In the genomic region with DNA sequence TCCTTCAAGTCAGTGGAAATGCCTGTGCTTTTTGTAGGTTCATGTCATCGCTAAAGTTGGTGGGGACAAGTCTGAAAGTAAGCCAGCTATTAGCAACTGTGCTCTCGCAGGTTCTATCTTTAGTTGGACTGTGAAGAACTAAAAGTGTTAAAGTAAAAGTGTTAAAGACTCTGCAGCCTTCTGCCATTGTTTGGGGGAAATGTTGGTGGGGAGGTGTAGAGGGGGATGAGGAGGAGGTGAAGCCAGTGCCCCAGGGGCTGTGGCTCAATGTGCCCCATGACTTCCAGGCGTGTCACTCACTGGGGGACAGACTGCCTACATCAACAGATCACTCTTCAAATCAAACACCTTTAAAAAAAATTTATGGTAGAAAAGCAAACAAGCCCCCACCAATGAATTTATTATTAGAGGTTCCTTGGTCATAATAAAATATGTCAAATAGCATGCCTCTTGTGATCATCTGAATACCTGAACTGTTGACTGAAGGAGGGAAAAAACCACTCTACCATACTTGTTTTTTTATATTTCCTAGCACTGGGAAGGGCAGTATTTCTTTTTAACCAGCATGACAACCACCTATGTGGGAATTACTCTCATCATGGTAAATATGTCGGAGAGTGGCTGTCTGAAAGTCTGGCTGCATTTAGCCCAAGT, we compare ENCODE assay signal across 1 cellular context.
TF ChIP-seq lines count a peak whose summit lies in the region.

No MANE protein-coding gene starts in this region.

TF ChIP-seq in HepG2, 621 proteins besides CTCF, POLR2A, EP300 and RAD21:
- TF ChIP-seq CREM (IDR thresholded peaks at IDR 0.05) (no peak), CREM (CRISPR knock-in tag; IDR thresholded peaks at IDR 0.05) (no peak), ZSCAN31 (CRISPR knock-in tag; IDR thresholded peaks at IDR 0.05; ENCODE audit: low read depth) (no peak), ZFP1 (CRISPR knock-in tag; IDR thresholded peaks at IDR 0.05) (no peak), NFRKB (IDR thresholded peaks at IDR 0.05) (no peak), TMF1 (CRISPR knock-in tag; IDR thresholded peaks at IDR 0.05; ENCODE audit: low read depth) (no peak), ZNF816 (CRISPR knock-in tag; IDR thresholded peaks at IDR 0.05; ENCODE audit: borderline replicate concordance) (no peak), FOXA3 (CRISPR knock-in tag; IDR thresholded peaks at IDR 0.05) (no peak), ZFP37 (CRISPR knock-in tag; IDR thresholded peaks at IDR 0.05; ENCODE audit: borderline replicate concordance) (no peak), ZFP36L1 (CRISPR knock-in tag; IDR thresholded peaks at IDR 0.05) (no peak), ATF7 (IDR thresholded peaks at IDR 0.05) (no peak), ATF7 (CRISPR knock-in tag; IDR thresholded peaks at IDR 0.05) (no peak), NFYC (CRISPR knock-in tag; IDR thresholded peaks at IDR 0.05) (no peak), MYNN (CRISPR knock-in tag; IDR thresholded peaks at IDR 0.05; ENCODE audit: low read depth) (no peak), ZNF282 (IDR thresholded peaks at IDR 0.05; ENCODE audit: partially characterized antibody) (no peak), ZNF761 (CRISPR knock-in tag; conservative IDR thresholded peaks at IDR 0.05) (no peak), JDP2 (CRISPR knock-in tag; IDR thresholded peaks at IDR 0.05; ENCODE audit: borderline replicate concordance) (no peak)
- TF ChIP-seq, protein P1, sequence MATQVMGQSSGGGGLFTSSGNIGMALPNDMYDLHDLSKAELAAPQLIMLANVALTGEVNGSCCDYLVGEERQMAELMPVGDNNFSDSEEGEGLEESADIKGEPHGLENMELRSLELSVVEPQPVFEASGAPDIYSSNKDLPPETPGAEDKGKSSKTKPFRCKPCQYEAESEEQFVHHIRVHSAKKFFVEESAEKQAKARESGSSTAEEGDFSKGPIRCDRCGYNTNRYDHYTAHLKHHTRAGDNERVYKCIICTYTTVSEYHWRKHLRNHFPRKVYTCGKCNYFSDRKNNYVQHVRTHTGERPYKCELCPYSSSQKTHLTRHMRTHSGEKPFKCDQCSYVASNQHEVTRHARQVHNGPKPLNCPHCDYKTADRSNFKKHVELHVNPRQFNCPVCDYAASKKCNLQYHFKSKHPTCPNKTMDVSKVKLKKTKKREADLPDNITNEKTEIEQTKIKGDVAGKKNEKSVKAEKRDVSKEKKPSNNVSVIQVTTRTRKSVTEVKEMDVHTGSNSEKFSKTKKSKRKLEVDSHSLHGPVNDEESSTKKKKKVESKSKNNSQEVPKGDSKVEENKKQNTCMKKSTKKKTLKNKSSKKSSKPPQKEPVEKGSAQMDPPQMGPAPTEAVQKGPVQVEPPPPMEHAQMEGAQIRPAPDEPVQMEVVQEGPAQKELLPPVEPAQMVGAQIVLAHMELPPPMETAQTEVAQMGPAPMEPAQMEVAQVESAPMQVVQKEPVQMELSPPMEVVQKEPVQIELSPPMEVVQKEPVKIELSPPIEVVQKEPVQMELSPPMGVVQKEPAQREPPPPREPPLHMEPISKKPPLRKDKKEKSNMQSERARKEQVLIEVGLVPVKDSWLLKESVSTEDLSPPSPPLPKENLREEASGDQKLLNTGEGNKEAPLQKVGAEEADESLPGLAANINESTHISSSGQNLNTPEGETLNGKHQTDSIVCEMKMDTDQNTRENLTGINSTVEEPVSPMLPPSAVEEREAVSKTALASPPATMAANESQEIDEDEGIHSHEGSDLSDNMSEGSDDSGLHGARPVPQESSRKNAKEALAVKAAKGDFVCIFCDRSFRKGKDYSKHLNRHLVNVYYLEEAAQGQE (IDR thresholded peaks at IDR 0.05; ENCODE audit: borderline replicate concordance in 1 of 2, low read depth in 1 of 2, low read length in 2 of 2): no peak
- TF ChIP-seq, protein P2, sequence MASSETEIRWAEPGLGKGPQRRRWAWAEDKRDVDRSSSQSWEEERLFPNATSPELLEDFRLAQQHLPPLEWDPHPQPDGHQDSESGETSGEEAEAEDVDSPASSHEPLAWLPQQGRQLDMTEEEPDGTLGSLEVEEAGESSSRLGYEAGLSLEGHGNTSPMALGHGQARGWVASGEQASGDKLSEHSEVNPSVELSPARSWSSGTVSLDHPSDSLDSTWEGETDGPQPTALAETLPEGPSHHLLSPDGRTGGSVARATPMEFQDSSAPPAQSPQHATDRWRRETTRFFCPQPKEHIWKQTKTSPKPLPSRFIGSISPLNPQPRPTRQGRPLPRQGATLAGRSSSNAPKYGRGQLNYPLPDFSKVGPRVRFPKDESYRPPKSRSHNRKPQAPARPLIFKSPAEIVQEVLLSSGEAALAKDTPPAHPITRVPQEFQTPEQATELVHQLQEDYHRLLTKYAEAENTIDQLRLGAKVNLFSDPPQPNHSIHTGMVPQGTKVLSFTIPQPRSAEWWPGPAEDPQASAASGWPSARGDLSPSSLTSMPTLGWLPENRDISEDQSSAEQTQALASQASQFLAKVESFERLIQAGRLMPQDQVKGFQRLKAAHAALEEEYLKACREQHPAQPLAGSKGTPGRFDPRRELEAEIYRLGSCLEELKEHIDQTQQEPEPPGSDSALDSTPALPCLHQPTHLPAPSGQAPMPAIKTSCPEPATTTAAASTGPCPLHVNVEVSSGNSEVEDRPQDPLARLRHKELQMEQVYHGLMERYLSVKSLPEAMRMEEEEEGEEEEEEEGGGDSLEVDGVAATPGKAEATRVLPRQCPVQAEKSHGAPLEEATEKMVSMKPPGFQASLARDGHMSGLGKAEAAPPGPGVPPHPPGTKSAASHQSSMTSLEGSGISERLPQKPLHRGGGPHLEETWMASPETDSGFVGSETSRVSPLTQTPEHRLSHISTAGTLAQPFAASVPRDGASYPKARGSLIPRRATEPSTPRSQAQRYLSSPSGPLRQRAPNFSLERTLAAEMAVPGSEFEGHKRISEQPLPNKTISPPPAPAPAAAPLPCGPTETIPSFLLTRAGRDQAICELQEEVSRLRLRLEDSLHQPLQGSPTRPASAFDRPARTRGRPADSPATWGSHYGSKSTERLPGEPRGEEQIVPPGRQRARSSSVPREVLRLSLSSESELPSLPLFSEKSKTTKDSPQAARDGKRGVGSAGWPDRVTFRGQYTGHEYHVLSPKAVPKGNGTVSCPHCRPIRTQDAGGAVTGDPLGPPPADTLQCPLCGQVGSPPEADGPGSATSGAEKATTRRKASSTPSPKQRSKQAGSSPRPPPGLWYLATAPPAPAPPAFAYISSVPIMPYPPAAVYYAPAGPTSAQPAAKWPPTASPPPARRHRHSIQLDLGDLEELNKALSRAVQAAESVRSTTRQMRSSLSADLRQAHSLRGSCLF (CRISPR knock-in tag; IDR thresholded peaks at IDR 0.05; ENCODE audit: borderline replicate concordance): no peak
- TF ChIP-seq, protein P3, sequence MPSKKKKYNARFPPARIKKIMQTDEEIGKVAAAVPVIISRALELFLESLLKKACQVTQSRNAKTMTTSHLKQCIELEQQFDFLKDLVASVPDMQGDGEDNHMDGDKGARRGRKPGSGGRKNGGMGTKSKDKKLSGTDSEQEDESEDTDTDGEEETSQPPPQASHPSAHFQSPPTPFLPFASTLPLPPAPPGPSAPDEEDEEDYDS (CRISPR knock-in tag; IDR thresholded peaks at IDR 0.05): no peak
- TF ChIP-seq, protein P4, sequence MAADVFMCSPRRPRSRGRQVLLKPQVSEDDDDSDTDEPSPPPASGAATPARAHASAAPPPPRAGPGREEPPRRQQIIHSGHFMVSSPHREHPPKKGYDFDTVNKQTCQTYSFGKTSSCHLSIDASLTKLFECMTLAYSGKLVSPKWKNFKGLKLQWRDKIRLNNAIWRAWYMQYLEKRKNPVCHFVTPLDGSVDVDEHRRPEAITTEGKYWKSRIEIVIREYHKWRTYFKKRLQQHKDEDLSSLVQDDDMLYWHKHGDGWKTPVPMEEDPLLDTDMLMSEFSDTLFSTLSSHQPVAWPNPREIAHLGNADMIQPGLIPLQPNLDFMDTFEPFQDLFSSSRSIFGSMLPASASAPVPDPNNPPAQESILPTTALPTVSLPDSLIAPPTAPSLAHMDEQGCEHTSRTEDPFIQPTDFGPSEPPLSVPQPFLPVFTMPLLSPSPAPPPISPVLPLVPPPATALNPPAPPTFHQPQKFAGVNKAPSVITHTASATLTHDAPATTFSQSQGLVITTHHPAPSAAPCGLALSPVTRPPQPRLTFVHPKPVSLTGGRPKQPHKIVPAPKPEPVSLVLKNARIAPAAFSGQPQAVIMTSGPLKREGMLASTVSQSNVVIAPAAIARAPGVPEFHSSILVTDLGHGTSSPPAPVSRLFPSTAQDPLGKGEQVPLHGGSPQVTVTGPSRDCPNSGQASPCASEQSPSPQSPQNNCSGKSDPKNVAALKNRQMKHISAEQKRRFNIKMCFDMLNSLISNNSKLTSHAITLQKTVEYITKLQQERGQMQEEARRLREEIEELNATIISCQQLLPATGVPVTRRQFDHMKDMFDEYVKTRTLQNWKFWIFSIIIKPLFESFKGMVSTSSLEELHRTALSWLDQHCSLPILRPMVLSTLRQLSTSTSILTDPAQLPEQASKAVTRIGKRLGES (CRISPR knock-in tag; IDR thresholded peaks at IDR 0.05; ENCODE audit: borderline replicate concordance): no peak
